ENCODE assay signal across 1 cellular context in the genomic region with DNA sequence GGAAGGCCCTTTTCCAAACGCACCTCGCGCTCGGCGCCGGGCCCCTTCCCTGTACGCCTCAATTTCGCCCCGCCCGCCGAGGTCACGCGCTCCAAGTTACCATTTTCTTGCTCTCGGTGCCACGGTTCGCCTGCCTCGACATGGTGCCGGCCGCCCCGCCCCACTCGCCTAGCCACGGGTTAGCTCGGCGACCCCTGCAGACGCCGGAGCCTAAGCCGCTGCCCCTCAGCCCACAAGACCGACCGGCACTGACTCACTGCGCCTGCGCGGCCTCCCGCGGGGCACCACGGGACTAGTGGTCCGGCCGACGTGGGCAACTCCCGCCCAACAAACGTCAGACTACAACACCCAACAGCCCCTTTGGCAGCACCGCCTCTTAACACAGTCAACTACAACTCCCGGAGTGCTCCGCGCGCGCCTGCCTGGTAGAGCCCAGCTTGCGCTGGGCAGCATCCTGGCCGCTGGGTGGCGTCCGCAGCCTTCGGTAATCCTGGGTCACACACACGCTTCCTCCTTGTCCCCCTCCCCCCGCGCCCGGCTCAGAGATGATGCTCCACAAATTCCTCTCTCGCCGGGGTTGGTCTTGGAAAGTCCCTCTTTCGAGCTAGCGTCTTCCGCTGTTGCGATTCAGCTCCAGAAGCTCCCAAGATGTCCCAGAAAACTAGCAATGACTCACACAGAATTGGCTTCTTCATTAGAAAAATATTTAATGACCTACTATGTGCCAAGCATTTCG.
TF ChIP-seq lines count a peak whose summit lies in the region.

Gene TRAPPC3, minus strand, starts transcription at position 250 of the 736 bp plus-strand sequence. Its CDS starts 108 bp downstream, at position 142.

TF ChIP-seq in HepG2, 621 proteins besides CTCF, POLR2A, EP300 and RAD21 (continued from another document and continues in another):
- TF ChIP-seq ZNF382 (CRISPR knock-in tag; IDR thresholded peaks at IDR 0.05; ENCODE audit: borderline replicate concordance): no peak
- TF ChIP-seq SRSF4 (IDR thresholded peaks at IDR 0.05; ENCODE audit: low read depth, low read length, poor library complexity, severe bottlenecking): no peak
- TF ChIP-seq SSRP1 (CRISPR knock-in tag; IDR thresholded peaks at IDR 0.05): 0 out of 2 replicates have a peak, but pooled peaks have one; percentile 40
- TF ChIP-seq, protein P1, sequence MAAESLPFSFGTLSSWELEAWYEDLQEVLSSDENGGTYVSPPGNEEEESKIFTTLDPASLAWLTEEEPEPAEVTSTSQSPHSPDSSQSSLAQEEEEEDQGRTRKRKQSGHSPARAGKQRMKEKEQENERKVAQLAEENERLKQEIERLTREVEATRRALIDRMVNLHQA (CRISPR knock-in tag; IDR thresholded peaks at IDR 0.05): no peak
- TF ChIP-seq UBTF (CRISPR knock-in tag; IDR thresholded peaks at IDR 0.05): 0 out of 2 replicates have a peak, but pooled peaks have one; percentile 54
- peak; percentile 65; the same call in 1 of the 2 replicates for TF ChIP-seq ZNF749 (CRISPR knock-in tag; IDR thresholded peaks at IDR 0.05; ENCODE audit: borderline replicate concordance)
- TF ChIP-seq EED (CRISPR knock-in tag; IDR thresholded peaks at IDR 0.05): no peak
- no peak for TF ChIP-seq ZFP36 (IDR thresholded peaks at IDR 0.05; ENCODE audit: borderline replicate concordance, low read depth, low read length, partially characterized antibody)
- TF ChIP-seq SMC3 (IDR thresholded peaks at IDR 0.05; ENCODE audit: low read length): peak; percentile 68
- no peak; the same call in 1 of the 2 replicates for TF ChIP-seq CCDC6 (CRISPR knock-in tag; IDR thresholded peaks at IDR 0.05)
- peak; percentile 94; the same call in 1 of the 2 replicates for TF ChIP-seq ZIK1 (CRISPR knock-in tag; IDR thresholded peaks at IDR 0.05; ENCODE audit: borderline replicate concordance, low read depth)
- TF ChIP-seq, protein P2, sequence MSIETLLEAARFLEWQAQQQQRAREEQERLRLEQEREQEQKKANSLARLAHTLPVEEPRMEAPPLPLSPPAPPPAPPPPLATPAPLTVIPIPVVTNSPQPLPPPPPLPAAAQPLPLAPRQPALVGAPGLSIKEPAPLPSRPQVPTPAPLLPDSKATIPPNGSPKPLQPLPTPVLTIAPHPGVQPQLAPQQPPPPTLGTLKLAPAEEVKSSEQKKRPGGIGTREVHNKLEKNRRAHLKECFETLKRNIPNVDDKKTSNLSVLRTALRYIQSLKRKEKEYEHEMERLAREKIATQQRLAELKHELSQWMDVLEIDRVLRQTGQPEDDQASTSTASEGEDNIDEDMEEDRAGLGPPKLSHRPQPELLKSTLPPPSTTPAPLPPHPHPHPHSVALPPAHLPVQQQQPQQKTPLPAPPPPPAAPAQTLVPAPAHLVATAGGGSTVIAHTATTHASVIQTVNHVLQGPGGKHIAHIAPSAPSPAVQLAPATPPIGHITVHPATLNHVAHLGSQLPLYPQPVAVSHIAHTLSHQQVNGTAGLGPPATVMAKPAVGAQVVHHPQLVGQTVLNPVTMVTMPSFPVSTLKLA (IDR thresholded peaks at IDR 0.05): peak; percentile 61
- peak; percentile 85; the same call in 1 of the 2 replicates for TF ChIP-seq ZBTB7B (CRISPR knock-in tag; IDR thresholded peaks at IDR 0.05)
- TF ChIP-seq, protein P3, sequence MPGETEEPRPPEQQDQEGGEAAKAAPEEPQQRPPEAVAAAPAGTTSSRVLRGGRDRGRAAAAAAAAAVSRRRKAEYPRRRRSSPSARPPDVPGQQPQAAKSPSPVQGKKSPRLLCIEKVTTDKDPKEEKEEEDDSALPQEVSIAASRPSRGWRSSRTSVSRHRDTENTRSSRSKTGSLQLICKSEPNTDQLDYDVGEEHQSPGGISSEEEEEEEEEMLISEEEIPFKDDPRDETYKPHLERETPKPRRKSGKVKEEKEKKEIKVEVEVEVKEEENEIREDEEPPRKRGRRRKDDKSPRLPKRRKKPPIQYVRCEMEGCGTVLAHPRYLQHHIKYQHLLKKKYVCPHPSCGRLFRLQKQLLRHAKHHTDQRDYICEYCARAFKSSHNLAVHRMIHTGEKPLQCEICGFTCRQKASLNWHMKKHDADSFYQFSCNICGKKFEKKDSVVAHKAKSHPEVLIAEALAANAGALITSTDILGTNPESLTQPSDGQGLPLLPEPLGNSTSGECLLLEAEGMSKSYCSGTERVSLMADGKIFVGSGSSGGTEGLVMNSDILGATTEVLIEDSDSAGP (CRISPR knock-in tag; IDR thresholded peaks at IDR 0.05; ENCODE audit: borderline replicate concordance): peak; percentile 92
- TF ChIP-seq RCOR2 (CRISPR knock-in tag; IDR thresholded peaks at IDR 0.05): peak; percentile 52; the same call in 1 of the 2 replicates
- no peak for TF ChIP-seq ZNF367 (CRISPR knock-in tag; IDR thresholded peaks at IDR 0.05; ENCODE audit: borderline replicate concordance)
- TF ChIP-seq NRL (CRISPR knock-in tag; IDR thresholded peaks at IDR 0.05; ENCODE audit: borderline replicate concordance): peak; percentile 93
- peak; percentile 43; the same call in 1 of the 2 replicates for TF ChIP-seq ATF7-NPFF (CRISPR knock-in tag; IDR thresholded peaks at IDR 0.05; ENCODE audit: low read depth)
- TF ChIP-seq RXRB (CRISPR knock-in tag; IDR thresholded peaks at IDR 0.05; ENCODE audit: borderline replicate concordance): peak; percentile 55; the same call in 1 of the 2 replicates
- no peak for TF ChIP-seq GABPA (IDR thresholded peaks at IDR 0.05; ENCODE audit: low read depth, low read length)
- TF ChIP-seq GABPA (CRISPR knock-in tag; IDR thresholded peaks at IDR 0.05; ENCODE audit: low read depth): peak; percentile 86
- TF ChIP-seq, protein P4, sequence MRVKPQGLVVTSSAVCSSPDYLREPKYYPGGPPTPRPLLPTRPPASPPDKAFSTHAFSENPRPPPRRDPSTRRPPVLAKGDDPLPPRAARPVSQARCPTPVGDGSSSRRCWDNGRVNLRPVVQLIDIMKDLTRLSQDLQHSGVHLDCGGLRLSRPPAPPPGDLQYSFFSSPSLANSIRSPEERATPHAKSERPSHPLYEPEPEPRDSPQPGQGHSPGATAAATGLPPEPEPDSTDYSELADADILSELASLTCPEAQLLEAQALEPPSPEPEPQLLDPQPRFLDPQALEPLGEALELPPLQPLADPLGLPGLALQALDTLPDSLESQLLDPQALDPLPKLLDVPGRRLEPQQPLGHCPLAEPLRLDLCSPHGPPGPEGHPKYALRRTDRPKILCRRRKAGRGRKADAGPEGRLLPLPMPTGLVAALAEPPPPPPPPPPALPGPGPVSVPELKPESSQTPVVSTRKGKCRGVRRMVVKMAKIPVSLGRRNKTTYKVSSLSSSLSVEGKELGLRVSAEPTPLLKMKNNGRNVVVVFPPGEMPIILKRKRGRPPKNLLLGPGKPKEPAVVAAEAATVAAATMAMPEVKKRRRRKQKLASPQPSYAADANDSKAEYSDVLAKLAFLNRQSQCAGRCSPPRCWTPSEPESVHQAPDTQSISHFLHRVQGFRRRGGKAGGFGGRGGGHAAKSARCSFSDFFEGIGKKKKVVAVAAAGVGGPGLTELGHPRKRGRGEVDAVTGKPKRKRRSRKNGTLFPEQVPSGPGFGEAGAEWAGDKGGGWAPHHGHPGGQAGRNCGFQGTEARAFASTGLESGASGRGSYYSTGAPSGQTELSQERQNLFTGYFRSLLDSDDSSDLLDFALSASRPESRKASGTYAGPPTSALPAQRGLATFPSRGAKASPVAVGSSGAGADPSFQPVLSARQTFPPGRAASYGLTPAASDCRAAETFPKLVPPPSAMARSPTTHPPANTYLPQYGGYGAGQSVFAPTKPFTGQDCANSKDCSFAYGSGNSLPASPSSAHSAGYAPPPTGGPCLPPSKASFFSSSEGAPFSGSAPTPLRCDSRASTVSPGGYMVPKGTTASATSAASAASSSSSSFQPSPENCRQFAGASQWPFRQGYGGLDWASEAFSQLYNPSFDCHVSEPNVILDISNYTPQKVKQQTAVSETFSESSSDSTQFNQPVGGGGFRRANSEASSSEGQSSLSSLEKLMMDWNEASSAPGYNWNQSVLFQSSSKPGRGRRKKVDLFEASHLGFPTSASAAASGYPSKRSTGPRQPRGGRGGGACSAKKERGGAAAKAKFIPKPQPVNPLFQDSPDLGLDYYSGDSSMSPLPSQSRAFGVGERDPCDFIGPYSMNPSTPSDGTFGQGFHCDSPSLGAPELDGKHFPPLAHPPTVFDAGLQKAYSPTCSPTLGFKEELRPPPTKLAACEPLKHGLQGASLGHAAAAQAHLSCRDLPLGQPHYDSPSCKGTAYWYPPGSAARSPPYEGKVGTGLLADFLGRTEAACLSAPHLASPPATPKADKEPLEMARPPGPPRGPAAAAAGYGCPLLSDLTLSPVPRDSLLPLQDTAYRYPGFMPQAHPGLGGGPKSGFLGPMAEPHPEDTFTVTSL (CRISPR knock-in tag; IDR thresholded peaks at IDR 0.05; ENCODE audit: borderline replicate concordance): 0 out of 2 replicates have a peak, but pooled peaks have one; percentile 23
- no peak for TF ChIP-seq ZMYM2 (CRISPR knock-in tag; IDR thresholded peaks at IDR 0.05)
- no peak for TF ChIP-seq HNRNPH1 (optimal IDR thresholded peaks at IDR 0.05; ENCODE audit: low read depth, low read length)
- no peak for TF ChIP-seq BCL6 (CRISPR knock-in tag; IDR thresholded peaks at IDR 0.05)
- TF ChIP-seq TOPORS (CRISPR knock-in tag; IDR thresholded peaks at IDR 0.05): 0 out of 2 replicates have a peak, but pooled peaks have one; percentile 52
- no peak for TF ChIP-seq ZNF547 (CRISPR knock-in tag; IDR thresholded peaks at IDR 0.05)
- TF ChIP-seq ZNF792 (CRISPR knock-in tag; IDR thresholded peaks at IDR 0.05): no peak; the same call in 1 of the 2 replicates
- no peak for TF ChIP-seq CHD4 (IDR thresholded peaks at IDR 0.05; ENCODE audit: borderline replicate concordance, low read length)
- TF ChIP-seq ZNF883 (CRISPR knock-in tag; IDR thresholded peaks at IDR 0.05; ENCODE audit: not compliant biosample characterization): peak; percentile 61
- 0 out of 2 replicates have a peak, but pooled peaks have one; percentile 38 for TF ChIP-seq IRF1 (CRISPR knock-in tag; IDR thresholded peaks at IDR 0.05; ENCODE audit: low read depth)
- no peak for TF ChIP-seq ZNF781 (CRISPR knock-in tag; IDR thresholded peaks at IDR 0.05; ENCODE audit: borderline replicate concordance, not compliant biosample characterization)
- peak; percentile 83 for TF ChIP-seq SALL1 (CRISPR knock-in tag; IDR thresholded peaks at IDR 0.05)
- TF ChIP-seq THAP9 (CRISPR knock-in tag; IDR thresholded peaks at IDR 0.05; ENCODE audit: borderline replicate concordance): peak; percentile 99
- no peak for TF ChIP-seq SNAPC2 (CRISPR knock-in tag; IDR thresholded peaks at IDR 0.05)
- TF ChIP-seq TEAD2 (CRISPR knock-in tag; IDR thresholded peaks at IDR 0.05): no peak
- TF ChIP-seq GPN1 (CRISPR knock-in tag; IDR thresholded peaks at IDR 0.05; ENCODE audit: borderline replicate concordance): no peak
- TF ChIP-seq TBX2 (CRISPR knock-in tag; IDR thresholded peaks at IDR 0.05; ENCODE audit: borderline replicate concordance): peak; percentile 82; the same call in 1 of the 2 replicates
- TF ChIP-seq, protein P5, sequence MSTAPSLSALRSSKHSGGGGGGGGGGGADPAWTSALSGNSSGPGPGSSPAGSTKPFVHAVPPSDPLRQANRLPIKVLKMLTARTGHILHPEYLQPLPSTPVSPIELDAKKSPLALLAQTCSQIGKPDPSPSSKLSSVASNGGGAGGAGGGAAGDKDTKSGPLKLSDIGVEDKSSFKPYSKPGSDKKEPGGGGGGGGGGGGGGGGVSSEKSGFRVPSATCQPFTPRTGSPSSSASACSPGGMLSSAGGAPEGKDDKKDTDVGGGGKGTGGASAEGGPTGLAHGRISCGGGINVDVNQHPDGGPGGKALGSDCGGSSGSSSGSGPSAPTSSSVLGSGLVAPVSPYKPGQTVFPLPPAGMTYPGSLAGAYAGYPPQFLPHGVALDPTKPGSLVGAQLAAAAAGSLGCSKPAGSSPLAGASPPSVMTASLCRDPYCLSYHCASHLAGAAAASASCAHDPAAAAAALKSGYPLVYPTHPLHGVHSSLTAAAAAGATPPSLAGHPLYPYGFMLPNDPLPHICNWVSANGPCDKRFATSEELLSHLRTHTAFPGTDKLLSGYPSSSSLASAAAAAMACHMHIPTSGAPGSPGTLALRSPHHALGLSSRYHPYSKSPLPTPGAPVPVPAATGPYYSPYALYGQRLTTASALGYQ (CRISPR knock-in tag; IDR thresholded peaks at IDR 0.05): no peak
